Comparison of ENCODE assay signal across 30 cellular contexts in genomic region chr12:40999212-40999611, GRCh38.
A peak's percentile ranks its signal among the peaks of the same experiment; 100 is the strongest.
DNase-seq lines count a peak whose midpoint lies in the region; ATAC-seq and FAIRE-seq lines count a peak whose summit lies in the region.
"Had no signal": no experiment of that assay in that cellular context is flagged by ENCODE, and none has a peak within 500 bp of the region (broad histone marks: within the 10 kb centered on the region; RNA-seq: fewer than 3 reads in every experiment).

No MANE protein-coding gene starts in this region.

- H3K4me1 Mint-ChIP-seq in naive thymus-derived CD8-positive, alpha-beta T cell = no peaks in the 10 kb centered on the region
- H3K4me1 Mint-ChIP-seq: B cell, GM23338, H9 had no signal

- H3K9me3 ChIP-seq in Karpas-422 (ENCODE audit: low read length) (peaks cover 10% of the 10 kb centered on the region; the same call in 1 of the 2 replicates), small intestine (ENCODE audit: control insufficient read depth, low read depth) (no peaks in the 10 kb centered on the region)

- H3K9me3 Mint-ChIP-seq in naive thymus-derived CD8-positive, alpha-beta T cell = peaks cover 7 to 28% (median 12%) of the 10 kb centered on the region in 9 donors

- H3K4me1 ChIP-seq in Karpas-422 (ENCODE audit: low read length) (peaks cover 8% of the 10 kb centered on the region), small intestine (ENCODE audit: control insufficient read depth in 2 of 2, insufficient read depth in 1 of 2, low read depth in 1 of 2, low read length in 1 of 2) (no peaks in the 10 kb centered on the region)
- H3K4me1 ChIP-seq: Caco-2 had no signal

- DNase-seq in Karpas-422 = no peak
- peak; percentile 11 for DNase-seq in dermis blood vessel endothelial cell
- peak; percentile 20 for DNase-seq in iPS-NIHi11 (ENCODE audit: low spot score)
- peak; percentile 31 for DNase-seq in medulla oblongata (ENCODE audit: extremely low spot score)
- no peak for DNase-seq in small intestine
- DNase-seq in occipital lobe (lab: John Stamatoyannopoulos, UW) = no peak
- no peak for DNase-seq in naive thymus-derived CD8-positive, alpha-beta T cell
- DNase-seq: Caco-2; CD8-positive, alpha-beta T cell; DMS 273 treated with DMSO at 0.1 percent for 48 hours; DMS79; EL; GDM1; H9; IMR-90; NCI-H1048; NCI-H1417; NCI-H1694; NCI-H2029 treated with DMSO at 0.1 percent for 48 hours; NCI-H446 treated with DMSO at 0.1 percent for 48 hours; NCI-H526 treated with DMSO at 0.1 percent for 48 hours had no signal

- H3K27me3 ChIP-seq in Karpas-422 (ENCODE audit: low read length) (no peaks in the 10 kb centered on the region), small intestine (ENCODE audit: control insufficient read depth in 2 of 2, insufficient read depth in 2 of 2, low read length in 2 of 2) (no peaks in the 10 kb centered on the region)

- H2AFZ ChIP-seq in Karpas-422 (ENCODE audit: low read length) = 0 out of 2 replicates have a peak overlapping the region, but pooled peaks have one; percentile 72
- H2AFZ ChIP-seq: GM23338 had no signal

- H3K27ac ChIP-seq in Karpas-422 (ENCODE audit: low read length) = no peak overlapping the region
- no peak overlapping the region for H3K27ac ChIP-seq in small intestine (ENCODE audit: low read depth in 1 of 2, low read length in 1 of 2)
- H3K27ac ChIP-seq: C4-2B, KMS-11, RWPE1 had no signal

- no peaks in the 10 kb centered on the region for H3K9me2 ChIP-seq in Karpas-422 (replicated peaks; ENCODE audit: insufficient read depth, low read length)

- H3K79me2 ChIP-seq in Karpas-422 (ENCODE audit: low read length) = no peaks in the 10 kb centered on the region

- no peak overlapping the region for H3K4me3 ChIP-seq in Karpas-422 (ENCODE audit: low read length)
- H3K4me3 ChIP-seq in small intestine (ENCODE audit: low read depth in 1 of 2, low read length in 2 of 2) = no peak overlapping the region
- H3K4me3 ChIP-seq: GM23338 had no signal

- H3K36me3 ChIP-seq in Karpas-422 (ENCODE audit: insufficient read depth, low read length) (no peaks in the 10 kb centered on the region), small intestine (ENCODE audit: control insufficient read depth in 2 of 2, insufficient read depth in 2 of 2, low read length in 2 of 2) (no peaks in the 10 kb centered on the region)

- H3K4me3 Mint-ChIP-seq in naive thymus-derived CD8-positive, alpha-beta T cell = no peak overlapping the region
- H3K4me3 Mint-ChIP-seq: B cell; CD8-positive, alpha-beta T cell; GM23338; H9 had no signal

- WGBS in small intestine, 3 donors = 55 to 80% (median 71%) methylated on average over 1 of the region's 1 CpG

- H4K20me1 ChIP-seq in Karpas-422 (ENCODE audit: insufficient read depth, low read depth, low read length) = no peaks in the 10 kb centered on the region

- POLR2A ChIA-PET in naive thymus-derived CD8-positive, alpha-beta T cell (lab: Charles Lee) = no interaction called here

- no peak overlapping the region for H3K9ac ChIP-seq in Karpas-422 (ENCODE audit: low read length)
- H3K9ac ChIP-seq: KMS-11 had no signal

- no peak for FAIRE-seq in small intestine (lab: Jason Lieb, UNC)
- FAIRE-seq: GM12891, HTR-8/SVneo had no signal

- peaks cover 0 to 4% (median 0%) of the 10 kb centered on the region in 5 donors for H3K27me3 Mint-ChIP-seq in naive thymus-derived CD8-positive, alpha-beta T cell
- H3K27me3 Mint-ChIP-seq: B cell had no signal

- H3K36me3 Mint-ChIP-seq in naive thymus-derived CD8-positive, alpha-beta T cell = peaks cover 0 to 6% (median 0%) of the 10 kb centered on the region in 3 donors
- H3K36me3 Mint-ChIP-seq: CD8-positive, alpha-beta T cell had no signal

- no peak for ATAC-seq in HG02970 (IDR thresholded peaks at IDR 0.05; ENCODE audit: low FRiP score, unreplicated experiment)
- no peak for ATAC-seq in naive thymus-derived CD8-positive, alpha-beta T cell
- ATAC-seq: CD8-positive, alpha-beta T cell; GM23338; SK-N-SH treated with all-trans-retinoic acid at 6 μM for 48 hours had no signal

- no peak overlapping the region for H3K4me2 ChIP-seq in Karpas-422 (ENCODE audit: low read depth, low read length, poor library complexity, severe bottlenecking)
- H3K4me2 ChIP-seq: GM23338, KMS-11 had no signal

- no peak overlapping the region for H3K27ac Mint-ChIP-seq in naive thymus-derived CD8-positive, alpha-beta T cell
- H3K27ac Mint-ChIP-seq: B cell; CD8-positive, alpha-beta T cell; GM23338; H9 had no signal

Comparison
In these comparisons a context has a peak if more than half of its experiments do, and no peak if none do; other contexts are left out.
1. DNase-seq: peak in dermis blood vessel endothelial cell (single experiment), iPS-NIHi11 (single experiment) and medulla oblongata (single experiment); none in Karpas-422 (single experiment), small intestine (single experiment), occipital lobe (single experiment) and naive thymus-derived CD8-positive, alpha-beta T cell (0 of 10).